Comparison of ENCODE assay signal across 1 cellular context in the genomic region with DNA sequence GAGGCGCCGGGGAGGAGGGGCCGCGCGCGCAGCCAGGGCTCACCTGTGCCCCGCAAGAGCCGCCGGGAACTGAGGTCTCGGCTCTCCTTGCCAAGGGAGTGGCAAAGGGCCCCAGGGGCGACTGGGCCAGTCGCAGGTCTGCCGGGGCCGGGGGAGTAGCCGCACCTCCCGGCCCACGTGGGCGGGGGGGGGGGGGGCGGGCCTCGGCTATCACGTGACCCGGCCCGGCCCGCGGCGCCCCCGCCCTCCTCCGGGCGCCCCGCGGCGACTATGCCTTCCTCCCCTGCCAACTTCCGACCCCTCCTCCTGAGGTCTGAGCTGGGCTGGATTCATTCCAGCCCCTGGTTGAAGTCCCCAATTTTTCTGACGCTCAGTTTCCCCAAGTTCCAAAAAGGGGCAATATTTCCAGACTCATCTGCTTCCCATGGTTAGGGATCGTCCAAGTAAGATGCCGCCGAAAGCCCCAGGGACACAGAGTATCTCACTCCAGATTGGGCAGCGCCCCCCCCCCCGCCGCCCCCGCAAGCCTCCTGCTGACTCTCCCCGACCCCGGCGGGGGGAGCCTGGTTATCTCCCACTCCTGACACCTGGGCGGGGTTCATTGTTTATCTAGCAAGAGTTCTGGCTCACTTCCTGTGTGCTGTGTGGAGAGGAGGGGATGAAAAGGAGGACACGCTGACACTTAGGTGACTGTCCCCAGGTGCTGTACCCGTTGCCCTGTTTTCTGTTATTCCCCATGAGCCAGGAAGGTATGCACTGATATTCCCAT.
TF ChIP-seq lines count a peak whose summit lies in the region.

A gene with protein sequence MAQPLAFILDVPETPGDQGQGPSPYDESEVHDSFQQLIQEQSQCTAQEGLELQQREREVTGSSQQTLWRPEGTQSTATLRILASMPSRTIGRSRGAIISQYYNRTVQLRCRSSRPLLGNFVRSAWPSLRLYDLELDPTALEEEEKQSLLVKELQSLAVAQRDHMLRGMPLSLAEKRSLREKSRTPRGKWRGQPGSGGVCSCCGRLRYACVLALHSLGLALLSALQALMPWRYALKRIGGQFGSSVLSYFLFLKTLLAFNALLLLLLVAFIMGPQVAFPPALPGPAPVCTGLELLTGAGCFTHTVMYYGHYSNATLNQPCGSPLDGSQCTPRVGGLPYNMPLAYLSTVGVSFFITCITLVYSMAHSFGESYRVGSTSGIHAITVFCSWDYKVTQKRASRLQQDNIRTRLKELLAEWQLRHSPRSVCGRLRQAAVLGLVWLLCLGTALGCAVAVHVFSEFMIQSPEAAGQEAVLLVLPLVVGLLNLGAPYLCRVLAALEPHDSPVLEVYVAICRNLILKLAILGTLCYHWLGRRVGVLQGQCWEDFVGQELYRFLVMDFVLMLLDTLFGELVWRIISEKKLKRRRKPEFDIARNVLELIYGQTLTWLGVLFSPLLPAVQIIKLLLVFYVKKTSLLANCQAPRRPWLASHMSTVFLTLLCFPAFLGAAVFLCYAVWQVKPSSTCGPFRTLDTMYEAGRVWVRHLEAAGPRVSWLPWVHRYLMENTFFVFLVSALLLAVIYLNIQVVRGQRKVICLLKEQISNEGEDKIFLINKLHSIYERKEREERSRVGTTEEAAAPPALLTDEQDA (minus strand): TSS at position 140 of the 769 bp plus-strand sequence. CDS start 1,923 bp downstream, outside the sequence.

TF ChIP-seq in K562, 482 proteins besides CTCF, POLR2A, EP300 and RAD21 (continued from another document and continues in another):
- TF ChIP-seq DDX20 (tag; IDR thresholded peaks at IDR 0.05; ENCODE audit: low read depth), result no peak
- no peak for TF ChIP-seq HEY1 (CRISPR knock-in tag; IDR thresholded peaks at IDR 0.05; ENCODE audit: borderline replicate concordance)
- TF ChIP-seq ZNF586 (CRISPR knock-in tag; conservative IDR thresholded peaks at IDR 0.05), result 0 out of 2 replicates have a peak, but pooled peaks have one; percentile 55
- peak in 1 of 3 experiments; percentile 16 for TF ChIP-seq YY1 (IDR thresholded peaks at IDR 0.05; ENCODE audit: borderline replicate concordance in 1 of 3, control insufficient read depth in 1 of 3, extremely low read depth in 1 of 3, insufficient read depth in 3 of 3, insufficient read length in 1 of 3, insufficient replicate concordance in 2 of 3, low read depth in 1 of 3, low read length in 2 of 3)
- peak; percentile 91 for TF ChIP-seq SMARCA4 (IDR thresholded peaks at IDR 0.05)
- 0 out of 2 replicates have a peak, but pooled peaks have one; percentile 47 for TF ChIP-seq MTA3 (IDR thresholded peaks at IDR 0.05; ENCODE audit: borderline replicate concordance)
- TF ChIP-seq JUNB (CRISPR knock-in tag; conservative IDR thresholded peaks at IDR 0.05), result no peak
- TF ChIP-seq, protein P1, sequence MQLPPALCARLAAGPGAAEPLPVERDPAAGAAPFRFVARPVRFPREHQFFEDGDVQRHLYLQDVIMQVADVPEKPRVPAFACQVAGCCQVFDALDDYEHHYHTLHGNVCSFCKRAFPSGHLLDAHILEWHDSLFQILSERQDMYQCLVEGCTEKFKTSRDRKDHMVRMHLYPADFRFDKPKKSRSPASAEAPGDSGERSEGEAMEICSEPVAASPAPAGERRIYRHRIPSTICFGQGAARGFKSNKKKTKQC (CRISPR knock-in tag; IDR thresholded peaks at IDR 0.05), result no peak; the same call in 1 of the 2 replicates
- no peak for TF ChIP-seq ZNF699 (CRISPR knock-in tag; IDR thresholded peaks at IDR 0.05; ENCODE audit: insufficient replicate concordance)
- TF ChIP-seq RBM25 (IDR thresholded peaks at IDR 0.05; ENCODE audit: low read depth, low read length, severe bottlenecking), result peak; percentile 89
- TF ChIP-seq, protein P2, sequence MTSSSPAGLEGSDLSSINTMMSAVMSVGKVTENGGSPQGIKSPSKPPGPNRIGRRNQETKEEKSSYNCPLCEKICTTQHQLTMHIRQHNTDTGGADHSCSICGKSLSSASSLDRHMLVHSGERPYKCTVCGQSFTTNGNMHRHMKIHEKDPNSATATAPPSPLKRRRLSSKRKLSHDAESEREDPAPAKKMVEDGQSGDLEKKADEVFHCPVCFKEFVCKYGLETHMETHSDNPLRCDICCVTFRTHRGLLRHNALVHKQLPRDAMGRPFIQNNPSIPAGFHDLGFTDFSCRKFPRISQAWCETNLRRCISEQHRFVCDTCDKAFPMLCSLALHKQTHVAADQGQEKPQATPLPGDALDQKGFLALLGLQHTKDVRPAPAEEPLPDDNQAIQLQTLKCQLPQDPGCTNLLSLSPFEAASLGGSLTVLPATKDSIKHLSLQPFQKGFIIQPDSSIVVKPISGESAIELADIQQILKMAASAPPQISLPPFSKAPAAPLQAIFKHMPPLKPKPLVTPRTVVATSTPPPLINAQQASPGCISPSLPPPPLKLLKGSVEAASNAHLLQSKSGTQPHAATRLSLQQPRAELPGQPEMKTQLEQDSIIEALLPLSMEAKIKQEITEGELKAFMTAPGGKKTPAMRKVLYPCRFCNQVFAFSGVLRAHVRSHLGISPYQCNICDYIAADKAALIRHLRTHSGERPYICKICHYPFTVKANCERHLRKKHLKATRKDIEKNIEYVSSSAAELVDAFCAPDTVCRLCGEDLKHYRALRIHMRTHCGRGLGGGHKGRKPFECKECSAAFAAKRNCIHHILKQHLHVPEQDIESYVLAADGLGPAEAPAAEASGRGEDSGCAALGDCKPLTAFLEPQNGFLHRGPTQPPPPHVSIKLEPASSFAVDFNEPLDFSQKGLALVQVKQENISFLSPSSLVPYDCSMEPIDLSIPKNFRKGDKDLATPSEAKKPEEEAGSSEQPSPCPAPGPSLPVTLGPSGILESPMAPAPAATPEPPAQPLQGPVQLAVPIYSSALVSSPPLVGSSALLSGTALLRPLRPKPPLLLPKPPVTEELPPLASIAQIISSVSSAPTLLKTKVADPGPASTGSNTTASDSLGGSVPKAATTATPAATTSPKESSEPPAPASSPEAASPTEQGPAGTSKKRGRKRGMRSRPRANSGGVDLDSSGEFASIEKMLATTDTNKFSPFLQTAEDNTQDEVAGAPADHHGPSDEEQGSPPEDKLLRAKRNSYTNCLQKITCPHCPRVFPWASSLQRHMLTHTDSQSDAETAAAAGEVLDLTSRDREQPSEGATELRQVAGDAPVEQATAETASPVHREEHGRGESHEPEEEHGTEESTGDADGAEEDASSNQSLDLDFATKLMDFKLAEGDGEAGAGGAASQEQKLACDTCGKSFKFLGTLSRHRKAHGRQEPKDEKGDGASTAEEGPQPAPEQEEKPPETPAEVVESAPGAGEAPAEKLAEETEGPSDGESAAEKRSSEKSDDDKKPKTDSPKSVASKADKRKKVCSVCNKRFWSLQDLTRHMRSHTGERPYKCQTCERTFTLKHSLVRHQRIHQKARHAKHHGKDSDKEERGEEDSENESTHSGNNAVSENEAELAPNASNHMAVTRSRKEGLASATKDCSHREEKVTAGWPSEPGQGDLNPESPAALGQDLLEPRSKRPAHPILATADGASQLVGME (CRISPR knock-in tag; IDR thresholded peaks at IDR 0.05), result peak; percentile 36; the same call in 1 of the 2 replicates
- TF ChIP-seq ETS2 (tag; IDR thresholded peaks at IDR 0.05; ENCODE audit: borderline replicate concordance, poor library complexity, severe bottlenecking), result no peak
- no peak for TF ChIP-seq NUFIP1 (IDR thresholded peaks at IDR 0.05; ENCODE audit: partially characterized antibody)
- TF ChIP-seq ZNF766 (CRISPR knock-in tag; conservative IDR thresholded peaks at IDR 0.05), result peak; percentile 91
- TF ChIP-seq, protein P3, sequence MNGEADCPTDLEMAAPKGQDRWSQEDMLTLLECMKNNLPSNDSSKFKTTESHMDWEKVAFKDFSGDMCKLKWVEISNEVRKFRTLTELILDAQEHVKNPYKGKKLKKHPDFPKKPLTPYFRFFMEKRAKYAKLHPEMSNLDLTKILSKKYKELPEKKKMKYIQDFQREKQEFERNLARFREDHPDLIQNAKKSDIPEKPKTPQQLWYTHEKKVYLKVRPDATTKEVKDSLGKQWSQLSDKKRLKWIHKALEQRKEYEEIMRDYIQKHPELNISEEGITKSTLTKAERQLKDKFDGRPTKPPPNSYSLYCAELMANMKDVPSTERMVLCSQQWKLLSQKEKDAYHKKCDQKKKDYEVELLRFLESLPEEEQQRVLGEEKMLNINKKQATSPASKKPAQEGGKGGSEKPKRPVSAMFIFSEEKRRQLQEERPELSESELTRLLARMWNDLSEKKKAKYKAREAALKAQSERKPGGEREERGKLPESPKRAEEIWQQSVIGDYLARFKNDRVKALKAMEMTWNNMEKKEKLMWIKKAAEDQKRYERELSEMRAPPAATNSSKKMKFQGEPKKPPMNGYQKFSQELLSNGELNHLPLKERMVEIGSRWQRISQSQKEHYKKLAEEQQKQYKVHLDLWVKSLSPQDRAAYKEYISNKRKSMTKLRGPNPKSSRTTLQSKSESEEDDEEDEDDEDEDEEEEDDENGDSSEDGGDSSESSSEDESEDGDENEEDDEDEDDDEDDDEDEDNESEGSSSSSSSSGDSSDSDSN (IDR thresholded peaks at IDR 0.05; ENCODE audit: borderline replicate concordance in 1 of 2, low read depth in 2 of 2, low read length in 2 of 2), result no peak
- peak; percentile 45; the same call in 1 of the 2 replicates for TF ChIP-seq KLF13 (tag; IDR thresholded peaks at IDR 0.05; ENCODE audit: borderline replicate concordance, low read depth)
- peak; percentile 99 for TF ChIP-seq ZEB2 (IDR thresholded peaks at IDR 0.05)
- TF ChIP-seq CXXC5 (CRISPR knock-in tag; IDR thresholded peaks at IDR 0.05), result peak; percentile 68
- no peak for TF ChIP-seq NR2F6 (CRISPR knock-in tag; IDR thresholded peaks at IDR 0.05)
- TF ChIP-seq, protein P4, sequence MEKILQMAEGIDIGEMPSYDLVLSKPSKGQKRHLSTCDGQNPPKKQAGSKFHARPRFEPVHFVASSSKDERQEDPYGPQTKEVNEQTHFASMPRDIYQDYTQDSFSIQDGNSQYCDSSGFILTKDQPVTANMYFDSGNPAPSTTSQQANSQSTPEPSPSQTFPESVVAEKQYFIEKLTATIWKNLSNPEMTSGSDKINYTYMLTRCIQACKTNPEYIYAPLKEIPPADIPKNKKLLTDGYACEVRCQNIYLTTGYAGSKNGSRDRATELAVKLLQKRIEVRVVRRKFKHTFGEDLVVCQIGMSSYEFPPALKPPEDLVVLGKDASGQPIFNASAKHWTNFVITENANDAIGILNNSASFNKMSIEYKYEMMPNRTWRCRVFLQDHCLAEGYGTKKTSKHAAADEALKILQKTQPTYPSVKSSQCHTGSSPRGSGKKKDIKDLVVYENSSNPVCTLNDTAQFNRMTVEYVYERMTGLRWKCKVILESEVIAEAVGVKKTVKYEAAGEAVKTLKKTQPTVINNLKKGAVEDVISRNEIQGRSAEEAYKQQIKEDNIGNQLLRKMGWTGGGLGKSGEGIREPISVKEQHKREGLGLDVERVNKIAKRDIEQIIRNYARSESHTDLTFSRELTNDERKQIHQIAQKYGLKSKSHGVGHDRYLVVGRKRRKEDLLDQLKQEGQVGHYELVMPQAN (IDR thresholded peaks at IDR 0.05; ENCODE audit: borderline replicate concordance), result peak; percentile 62; the same call in 1 of the 2 replicates
- no peak for TF ChIP-seq NRF1 (conservative IDR thresholded peaks at IDR 0.05 in 1 of 2, IDR thresholded peaks at IDR 0.05 in 1 of 2)
- TF ChIP-seq, protein P5, sequence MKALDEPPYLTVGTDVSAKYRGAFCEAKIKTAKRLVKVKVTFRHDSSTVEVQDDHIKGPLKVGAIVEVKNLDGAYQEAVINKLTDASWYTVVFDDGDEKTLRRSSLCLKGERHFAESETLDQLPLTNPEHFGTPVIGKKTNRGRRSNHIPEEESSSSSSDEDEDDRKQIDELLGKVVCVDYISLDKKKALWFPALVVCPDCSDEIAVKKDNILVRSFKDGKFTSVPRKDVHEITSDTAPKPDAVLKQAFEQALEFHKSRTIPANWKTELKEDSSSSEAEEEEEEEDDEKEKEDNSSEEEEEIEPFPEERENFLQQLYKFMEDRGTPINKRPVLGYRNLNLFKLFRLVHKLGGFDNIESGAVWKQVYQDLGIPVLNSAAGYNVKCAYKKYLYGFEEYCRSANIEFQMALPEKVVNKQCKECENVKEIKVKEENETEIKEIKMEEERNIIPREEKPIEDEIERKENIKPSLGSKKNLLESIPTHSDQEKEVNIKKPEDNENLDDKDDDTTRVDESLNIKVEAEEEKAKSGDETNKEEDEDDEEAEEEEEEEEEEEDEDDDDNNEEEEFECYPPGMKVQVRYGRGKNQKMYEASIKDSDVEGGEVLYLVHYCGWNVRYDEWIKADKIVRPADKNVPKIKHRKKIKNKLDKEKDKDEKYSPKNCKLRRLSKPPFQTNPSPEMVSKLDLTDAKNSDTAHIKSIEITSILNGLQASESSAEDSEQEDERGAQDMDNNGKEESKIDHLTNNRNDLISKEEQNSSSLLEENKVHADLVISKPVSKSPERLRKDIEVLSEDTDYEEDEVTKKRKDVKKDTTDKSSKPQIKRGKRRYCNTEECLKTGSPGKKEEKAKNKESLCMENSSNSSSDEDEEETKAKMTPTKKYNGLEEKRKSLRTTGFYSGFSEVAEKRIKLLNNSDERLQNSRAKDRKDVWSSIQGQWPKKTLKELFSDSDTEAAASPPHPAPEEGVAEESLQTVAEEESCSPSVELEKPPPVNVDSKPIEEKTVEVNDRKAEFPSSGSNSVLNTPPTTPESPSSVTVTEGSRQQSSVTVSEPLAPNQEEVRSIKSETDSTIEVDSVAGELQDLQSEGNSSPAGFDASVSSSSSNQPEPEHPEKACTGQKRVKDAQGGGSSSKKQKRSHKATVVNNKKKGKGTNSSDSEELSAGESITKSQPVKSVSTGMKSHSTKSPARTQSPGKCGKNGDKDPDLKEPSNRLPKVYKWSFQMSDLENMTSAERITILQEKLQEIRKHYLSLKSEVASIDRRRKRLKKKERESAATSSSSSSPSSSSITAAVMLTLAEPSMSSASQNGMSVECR (CRISPR knock-in tag; IDR thresholded peaks at IDR 0.05), result peak; percentile 81; the same call in 1 of the 2 replicates
- TF ChIP-seq HIVEP1 (CRISPR knock-in tag; IDR thresholded peaks at IDR 0.05), result no peak
- TF ChIP-seq RFX1 (IDR thresholded peaks at IDR 0.05), result no peak
